12 cellular contexts compared by ENCODE assay signal in genomic region chr22:36288571-36289405, GRCh38. TPM values are rescaled to one million over a fixed set of nuclear protein-coding genes. Genes with fewer than 3 reads are reported as not detected.
DNase-seq lines count a peak whose midpoint lies in the region; ATAC-seq, FAIRE-seq and TF ChIP-seq lines count a peak whose summit lies in the region.
"Had no signal": no experiment of that assay in that cellular context is flagged by ENCODE, and none has a peak within 500 bp of the region (broad histone marks: within the 10 kb centered on the region; RNA-seq: fewer than 3 reads in every experiment).

No MANE protein-coding gene starts in this region.

- peaks cover 26% of the 10 kb centered on the region for H3K79me2 ChIP-seq in smooth muscle cell (ENCODE audit: low read depth)

- peaks cover 85% of the 10 kb centered on the region for H4K20me1 ChIP-seq in smooth muscle cell (ENCODE audit: low read depth)

- H3K36me3 Mint-ChIP-seq in central memory CD8-positive, alpha-beta T cell (ENCODE audit: insufficient read depth), result peaks cover 83% of the 10 kb centered on the region

- no peak overlapping the region for H3K4me2 ChIP-seq in smooth muscle cell
- H3K4me2 ChIP-seq: neural progenitor cell had no signal

- no peaks in the 10 kb centered on the region for H3K4me1 ChIP-seq in smooth muscle cell (ENCODE audit: low read depth)

- intact Hi-C loops in posterior vena cava (cut with DNase I), result no loop called here

- DNase-seq in activated CD8-positive, alpha-beta memory T cell treated with anti-CD3 and anti-CD28 coated beads for 24 hours, result peak; percentile 56
- DNase-seq in activated CD8-positive, alpha-beta memory T cell treated with anti-CD3 and anti-CD28 coated beads, Interleukin-2, amount 50 U/mL, for 4 hours, result no peak
- DNase-seq in H7, result peak; percentile 47
- no peak for DNase-seq in central memory CD8-positive, alpha-beta T cell (ENCODE audit: low spot score in 2 of 2)
- peak; percentile 74 for DNase-seq in posterior vena cava (ENCODE audit: low spot score)
- no peak for DNase-seq in D721Med (ENCODE audit: insufficient read length, low spot score)
- DNase-seq in WERI-Rb-1, result no peak
- DNase-seq in smooth muscle cell (lab: John Stamatoyannopoulos, UW; ENCODE audit: unreplicated experiment), result no peak
- DNase-seq: KG1, NCI-H69 had no signal

- peaks cover 74% of the 10 kb centered on the region for H3F3A ChIP-seq in smooth muscle cell (ENCODE audit: low read depth)

- peak overlapping the region; percentile 91 for H3K27ac Mint-ChIP-seq in central memory CD8-positive, alpha-beta T cell (ENCODE audit: low read depth)
- H3K27ac Mint-ChIP-seq: neural progenitor cell had no signal

- H3K36me3 ChIP-seq in H7 (replicated peaks; ENCODE audit: control insufficient read depth, insufficient read depth, low read length), result peaks cover 63% of the 10 kb centered on the region
- peaks cover 73% of the 10 kb centered on the region for H3K36me3 ChIP-seq in WERI-Rb-1
- peaks cover 43% of the 10 kb centered on the region for H3K36me3 ChIP-seq in smooth muscle cell (ENCODE audit: low read depth)
- H3K36me3 ChIP-seq: neural progenitor cell had no signal

- H3K27me3 Mint-ChIP-seq in central memory CD8-positive, alpha-beta T cell, result no peaks in the 10 kb centered on the region

- H3K4me3 ChIP-seq in H7 (ENCODE audit: insufficient read depth, low read depth, low read length), result no peak overlapping the region
- no peak overlapping the region for H3K4me3 ChIP-seq in WERI-Rb-1 (ENCODE audit: low read depth, low read length)
- no peak overlapping the region for H3K4me3 ChIP-seq in smooth muscle cell
- H3K4me3 ChIP-seq: neural progenitor cell had no signal

- no peak for ATAC-seq in central memory CD8-positive, alpha-beta T cell (replicated peaks; ENCODE audit: extremely low read depth, poor library complexity, severe bottlenecking)

- FAIRE-seq in D721Med (lab: Jason Lieb, UNC), result no peak

- H3K9ac ChIP-seq in smooth muscle cell (ENCODE audit: low read depth), result no peak overlapping the region
- H3K9ac ChIP-seq: neural progenitor cell had no signal

- 97% methylated on average over 33 of the region's 33 CpGs for WGBS in smooth muscle cell (ENCODE audit: low lambda C conversion rate)

- H3K9me3 ChIP-seq in WERI-Rb-1 (ENCODE audit: severe bottlenecking) (no peaks in the 10 kb centered on the region), smooth muscle cell (replicated peaks; ENCODE audit: low read depth) (no peaks in the 10 kb centered on the region)

- H2AFZ ChIP-seq in smooth muscle cell (ENCODE audit: low read depth), result no peak overlapping the region
- H2AFZ ChIP-seq: neural progenitor cell had no signal

- no peaks in the 10 kb centered on the region for H3K9me3 Mint-ChIP-seq in central memory CD8-positive, alpha-beta T cell

- H3K27me3 ChIP-seq in H7 (ENCODE audit: control insufficient read depth, insufficient read depth, low read length) (no peaks in the 10 kb centered on the region), WERI-Rb-1 (ENCODE audit: insufficient read depth, low read depth, severe bottlenecking) (no peaks in the 10 kb centered on the region), smooth muscle cell (ENCODE audit: low read depth) (no peaks in the 10 kb centered on the region)
- H3K27me3 ChIP-seq: neural progenitor cell had no signal

- peaks cover 48% of the 10 kb centered on the region for H3K4me1 Mint-ChIP-seq in central memory CD8-positive, alpha-beta T cell

- peak overlapping the region; percentile 71 for H3K4me3 Mint-ChIP-seq in central memory CD8-positive, alpha-beta T cell
- H3K4me3 Mint-ChIP-seq: neural progenitor cell had no signal

- H3K27ac ChIP-seq in WERI-Rb-1 (no peak overlapping the region), smooth muscle cell (ENCODE audit: low read depth) (no peak overlapping the region)
- H3K27ac ChIP-seq: neural progenitor cell, VCaP had no signal

- TF ChIP-seq CTCF in D721Med (IDR thresholded peaks at IDR 0.05; ENCODE audit: insufficient read depth, missing control alignments) (no peak), WERI-Rb-1 (IDR thresholded peaks at IDR 0.05; ENCODE audit: low read depth, low read length) (no peak), smooth muscle cell (IDR thresholded peaks at IDR 0.05; ENCODE audit: borderline replicate concordance, insufficient read depth, poor library complexity, severe bottlenecking) (no peak)

RNA-seq across cellular contexts. Expression of gene APOL1, which starts 35.9 kb away (rescaled TPM):
- total RNA-seq in H7 (2014; rRNA removed; shearing (Covaris generic)), result not detected in 2 replicates
- total RNA-seq in posterior vena cava (10 to 100 TPM; 39.9 to 69.3 TPM), smooth muscle cell (not detected in 2 replicates)
- polyA plus RNA-seq in smooth muscle cell, result 0.62 and 4.9 TPM in 2 replicates

RNA-seq across cellular contexts. Expression of gene APOL2, which starts 49.5 kb away (rescaled TPM):
- total RNA-seq in H7 (2014; rRNA removed; shearing (Covaris generic)), result 14.9 and 18.0 TPM in 2 replicates
- total RNA-seq in posterior vena cava (10 to 100 TPM; 50.5 to 54.4 TPM), smooth muscle cell (12.2 and 14.7 TPM in 2 replicates)
- polyA plus RNA-seq in smooth muscle cell, result 8.0 and 9.2 TPM in 2 replicates

Comparison
In these comparisons a context has a peak if more than half of its experiments do, and no peak if none do; other contexts are left out.
1. DNase-seq: peak in activated CD8-positive, alpha-beta memory T cell treated with anti-CD3 and anti-CD28 coated beads for 24 hours (single experiment), H7 (single experiment) and posterior vena cava (single experiment); none in activated CD8-positive, alpha-beta memory T cell treated with anti-CD3 and anti-CD28 coated beads, Interleukin-2, amount 50 U/mL, for 4 hours (single experiment), central memory CD8-positive, alpha-beta T cell (0 of 2), D721Med (single experiment), WERI-Rb-1 (single experiment) and smooth muscle cell (single experiment).
2. RNA of gene APOL1, which starts 35.9 kb away (total RNA-seq): 39.9 to 69.3 TPM in posterior vena cava; not detected in H7 and not detected in smooth muscle cell; every median in the first group is over 10 times any median in the second.